Comparison of ENCODE assay signal across 30 cellular contexts in genomic region chr13:66323695-66324094, GRCh38.
"Had no signal": no experiment of that assay in that cellular context is flagged by ENCODE, and none has a peak within 500 bp of the region (broad histone marks: within the 10 kb centered on the region; RNA-seq: fewer than 3 reads in every experiment).

No MANE protein-coding gene starts in this region.

- DNase-seq: activated CD4-positive, alpha-beta memory T cell treated with anti-CD3 and anti-CD28 coated beads, Interleukin-2, amount 10 ng/mL, durations not matched to agents 7 days and 5 days; activated CD4-positive, alpha-beta T cell treated with anti-CD3 and anti-CD28 coated beads for 1 hour; activated CD4-positive, alpha-beta T cell treated with anti-CD3 and anti-CD28 coated beads for 4 hours; activated CD4-positive, alpha-beta T cell treated with anti-CD3 and anti-CD28 coated beads, Interleukin-2, amount 10 ng/mL, durations not matched to agents 7 days and 5 days; activated CD4-positive, alpha-beta T cell treated with anti-CD3 and anti-CD28 coated beads, Interleukin-2, amount 50 U/mL, for 4 hours; activated CD8-positive, alpha-beta memory T cell treated with anti-CD3 and anti-CD28 coated beads, Interleukin-2, amount 50 U/mL, for 48 hours; activated gamma-delta T cell; activated naive CD4-positive, alpha-beta T cell; activated naive CD4-positive, alpha-beta T cell treated with anti-CD3 and anti-CD28 coated beads, Interleukin-2, amount 10 ng/mL, durations not matched to agents 7 days and 5 days; activated naive CD8-positive, alpha-beta T cell treated with anti-CD3 and anti-CD28 coated beads, Interleukin-2, amount 10 ng/mL, durations not matched to agents 7 days and 5 days; activated T-cell treated with anti-CD3 and anti-CD28 coated beads for 4 hours; activated T-cell treated with anti-CD3 and anti-CD28 coated beads, Interleukin-2, amount 50 U/mL, for 24 hours; activated T-cell treated with anti-CD3 and anti-CD28 coated beads, Interleukin-2, amount 50 U/mL, for 72 hours; central memory CD4-positive, alpha-beta T cell; cerebellar nuclear complex; cortex of kidney; dermis blood vessel endothelial cell; effector CD4-positive, alpha-beta T cell; effector memory CD8-positive, alpha-beta T cell; erythroblast; foreskin keratinocyte; gastrocnemius medialis; glutamatergic neuron; heart left ventricle; T-helper 2 cell had no signal

- H3K4me3 ChIP-seq: ascending aorta, breast epithelium, cardiac muscle cell, esophagus muscularis mucosa, gastrocnemius medialis, heart left ventricle had no signal

- H3K27ac ChIP-seq: ascending aorta, breast epithelium, cardiac muscle cell, esophagus muscularis mucosa, foreskin keratinocyte, gastrocnemius medialis, heart left ventricle had no signal

- H3K36me3 ChIP-seq: ascending aorta, breast epithelium, cardiac muscle cell, esophagus muscularis mucosa, gastrocnemius medialis, heart left ventricle had no signal

- H3K27me3 ChIP-seq: ascending aorta, breast epithelium, cardiac muscle cell, esophagus muscularis mucosa, foreskin keratinocyte, gastrocnemius medialis, heart left ventricle had no signal

- H3K9me3 ChIP-seq: ascending aorta, breast epithelium, esophagus muscularis mucosa, gastrocnemius medialis had no signal

- ATAC-seq: activated naive CD4-positive, alpha-beta T cell treated with anti-CD3 and anti-CD28 coated beads, Interleukin-2, amount 50 U/mL, for 72 hours; activated T-cell treated with anti-CD3 and anti-CD28 coated beads, Interleukin-2, amount 50 U/mL, for 72 hours; effector memory CD8-positive, alpha-beta T cell; foreskin keratinocyte; gastrocnemius medialis; heart left ventricle had no signal

- H3K4me1 ChIP-seq: ascending aorta, breast epithelium, esophagus muscularis mucosa, foreskin keratinocyte, gastrocnemius medialis, heart left ventricle had no signal
